Comparison of ENCODE assay signal across 1 cellular context in the genomic region with DNA sequence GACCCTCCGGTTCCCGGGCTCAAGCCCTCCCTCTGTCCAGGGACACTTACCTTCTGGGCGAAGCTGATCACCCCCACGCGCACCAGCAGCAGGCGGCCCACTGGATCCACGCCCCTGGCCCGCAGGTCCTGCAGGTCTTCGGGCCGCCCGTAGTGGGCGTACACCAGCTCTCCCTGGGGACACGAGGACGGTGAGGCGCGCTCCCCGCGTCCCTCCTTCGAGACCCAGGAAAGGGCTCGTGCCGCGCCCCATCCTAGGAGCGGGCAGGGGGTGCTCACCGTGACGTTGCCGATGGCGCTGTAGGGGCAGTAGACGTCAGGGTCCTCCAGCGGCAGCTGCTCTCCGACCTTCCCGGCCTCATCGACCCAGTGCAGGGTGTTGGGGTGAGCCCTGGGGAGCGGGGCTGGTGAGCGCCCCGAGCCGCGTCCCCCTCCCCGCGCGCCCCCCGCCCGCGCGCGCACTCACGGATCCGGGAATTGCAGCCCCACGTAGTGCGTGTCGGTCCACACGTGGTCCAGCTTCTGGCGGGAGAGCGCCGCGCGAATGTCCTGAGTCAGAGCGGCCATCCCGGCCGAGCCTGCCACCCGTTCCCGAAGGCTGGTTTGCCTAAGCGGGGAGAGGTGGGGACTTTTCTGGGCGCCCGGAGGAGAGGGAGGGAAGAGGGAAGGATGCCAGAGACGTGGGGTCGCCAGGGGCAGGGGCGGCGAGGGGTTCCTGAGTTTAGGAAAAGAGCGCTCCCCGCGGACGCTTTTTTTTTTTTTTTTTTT.
TF ChIP-seq lines count a peak whose summit lies in the region.

No MANE protein-coding gene starts in this region.

TF ChIP-seq in HEK293, 187 proteins besides CTCF, POLR2A, EP300 and RAD21 (continued from another document and continues in another):
- TF ChIP-seq KLF7 (tag by site-specific recombination; IDR thresholded peaks at IDR 0.05; ENCODE audit: borderline replicate concordance) (no peak), KLF10 (tag by site-specific recombination; IDR thresholded peaks at IDR 0.05) (no peak), ZNF792 (tag by site-specific recombination; IDR thresholded peaks at IDR 0.05) (no peak), ZBTB8A (tag by site-specific recombination; IDR thresholded peaks at IDR 0.05) (peak; percentile 38; the same call in 1 of the 2 replicates), ZNF433 (tag by site-specific recombination; IDR thresholded peaks at IDR 0.05; ENCODE audit: low read depth) (no peak), ZNF426 (tag by site-specific recombination; IDR thresholded peaks at IDR 0.05) (no peak), ZNF311 (tag by site-specific recombination; IDR thresholded peaks at IDR 0.05; ENCODE audit: borderline replicate concordance) (no peak), ZNF544 (tag by site-specific recombination; IDR thresholded peaks at IDR 0.05) (no peak), ZNF76 (tag by site-specific recombination; IDR thresholded peaks at IDR 0.05; ENCODE audit: borderline replicate concordance, low read depth) (no peak), ZNF473 (tag by site-specific recombination; IDR thresholded peaks at IDR 0.05) (no peak), ZNF629 (tag by site-specific recombination; IDR thresholded peaks at IDR 0.05) (no peak), PBX3 (CRISPR knock-in tag; IDR thresholded peaks at IDR 0.05) (no peak), ZBTB21 (tag by site-specific recombination; IDR thresholded peaks at IDR 0.05) (no peak), GLIS2 (tag by site-specific recombination; IDR thresholded peaks at IDR 0.05) (peak; percentile 41; the same call in 1 of the 2 replicates), ZNF785 (tag by site-specific recombination; IDR thresholded peaks at IDR 0.05) (no peak), ZNF223 (tag by site-specific recombination; IDR thresholded peaks at IDR 0.05) (no peak), HOXA7 (CRISPR knock-in tag; IDR thresholded peaks at IDR 0.05; ENCODE audit: borderline replicate concordance) (no peak), ZNF391 (tag by site-specific recombination; IDR thresholded peaks at IDR 0.05; ENCODE audit: borderline replicate concordance, low read depth) (no peak), ZNF394 (tag by site-specific recombination; IDR thresholded peaks at IDR 0.05; ENCODE audit: borderline replicate concordance) (no peak), ZNF600 (tag by site-specific recombination; IDR thresholded peaks at IDR 0.05) (no peak), ZNF423 (tag by site-specific recombination; IDR thresholded peaks at IDR 0.05) (peak; percentile 48; the same call in 1 of the 2 replicates), ZNF529 (tag by site-specific recombination; IDR thresholded peaks at IDR 0.05; ENCODE audit: insufficient replicate concordance) (no peak), ZBTB49 (tag by site-specific recombination; IDR thresholded peaks at IDR 0.05; ENCODE audit: low read depth) (no peak), ZBTB48 (tag by site-specific recombination; IDR thresholded peaks at IDR 0.05) (0 out of 2 replicates have a peak, but pooled peaks have one; percentile 34), KLF8 (tag by site-specific recombination; IDR thresholded peaks at IDR 0.05) (no peak), WT1 (tag by site-specific recombination; IDR thresholded peaks at IDR 0.05) (no peak), ZBTB1 (tag by site-specific recombination; IDR thresholded peaks at IDR 0.05) (no peak), ZNF202 (tag by site-specific recombination; IDR thresholded peaks at IDR 0.05; ENCODE audit: borderline replicate concordance) (no peak), ZNF335 (tag by site-specific recombination; conservative IDR thresholded peaks at IDR 0.05) (peak; percentile 45), KLF1 (tag by site-specific recombination; IDR thresholded peaks at IDR 0.05) (0 out of 2 replicates have a peak, but pooled peaks have one; percentile 12), ZNF2 (tag by site-specific recombination; IDR thresholded peaks at IDR 0.05) (no peak), KLF16 (tag by site-specific recombination; IDR thresholded peaks at IDR 0.05) (no peak), EGR2 (tag by site-specific recombination; IDR thresholded peaks at IDR 0.05; ENCODE audit: low read depth) (0 out of 2 replicates have a peak, but pooled peaks have one; percentile 14), ZNF585B (tag by site-specific recombination; IDR thresholded peaks at IDR 0.05) (no peak), SP3 (tag by site-specific recombination; IDR thresholded peaks at IDR 0.05) (no peak), ZNF747 (tag by site-specific recombination; IDR thresholded peaks at IDR 0.05) (no peak), ZNF645 (tag by site-specific recombination; IDR thresholded peaks at IDR 0.05) (no peak), KLF9 (tag by site-specific recombination; IDR thresholded peaks at IDR 0.05; ENCODE audit: low read depth) (peak; percentile 28; the same call in 1 of the 2 replicates), ZNF366 (tag by site-specific recombination; conservative IDR thresholded peaks at IDR 0.05) (no peak), ZNF174 (tag by site-specific recombination; IDR thresholded peaks at IDR 0.05) (no peak), ZFP69B (tag by site-specific recombination; IDR thresholded peaks at IDR 0.05) (no peak)
- TF ChIP-seq, protein P1, sequence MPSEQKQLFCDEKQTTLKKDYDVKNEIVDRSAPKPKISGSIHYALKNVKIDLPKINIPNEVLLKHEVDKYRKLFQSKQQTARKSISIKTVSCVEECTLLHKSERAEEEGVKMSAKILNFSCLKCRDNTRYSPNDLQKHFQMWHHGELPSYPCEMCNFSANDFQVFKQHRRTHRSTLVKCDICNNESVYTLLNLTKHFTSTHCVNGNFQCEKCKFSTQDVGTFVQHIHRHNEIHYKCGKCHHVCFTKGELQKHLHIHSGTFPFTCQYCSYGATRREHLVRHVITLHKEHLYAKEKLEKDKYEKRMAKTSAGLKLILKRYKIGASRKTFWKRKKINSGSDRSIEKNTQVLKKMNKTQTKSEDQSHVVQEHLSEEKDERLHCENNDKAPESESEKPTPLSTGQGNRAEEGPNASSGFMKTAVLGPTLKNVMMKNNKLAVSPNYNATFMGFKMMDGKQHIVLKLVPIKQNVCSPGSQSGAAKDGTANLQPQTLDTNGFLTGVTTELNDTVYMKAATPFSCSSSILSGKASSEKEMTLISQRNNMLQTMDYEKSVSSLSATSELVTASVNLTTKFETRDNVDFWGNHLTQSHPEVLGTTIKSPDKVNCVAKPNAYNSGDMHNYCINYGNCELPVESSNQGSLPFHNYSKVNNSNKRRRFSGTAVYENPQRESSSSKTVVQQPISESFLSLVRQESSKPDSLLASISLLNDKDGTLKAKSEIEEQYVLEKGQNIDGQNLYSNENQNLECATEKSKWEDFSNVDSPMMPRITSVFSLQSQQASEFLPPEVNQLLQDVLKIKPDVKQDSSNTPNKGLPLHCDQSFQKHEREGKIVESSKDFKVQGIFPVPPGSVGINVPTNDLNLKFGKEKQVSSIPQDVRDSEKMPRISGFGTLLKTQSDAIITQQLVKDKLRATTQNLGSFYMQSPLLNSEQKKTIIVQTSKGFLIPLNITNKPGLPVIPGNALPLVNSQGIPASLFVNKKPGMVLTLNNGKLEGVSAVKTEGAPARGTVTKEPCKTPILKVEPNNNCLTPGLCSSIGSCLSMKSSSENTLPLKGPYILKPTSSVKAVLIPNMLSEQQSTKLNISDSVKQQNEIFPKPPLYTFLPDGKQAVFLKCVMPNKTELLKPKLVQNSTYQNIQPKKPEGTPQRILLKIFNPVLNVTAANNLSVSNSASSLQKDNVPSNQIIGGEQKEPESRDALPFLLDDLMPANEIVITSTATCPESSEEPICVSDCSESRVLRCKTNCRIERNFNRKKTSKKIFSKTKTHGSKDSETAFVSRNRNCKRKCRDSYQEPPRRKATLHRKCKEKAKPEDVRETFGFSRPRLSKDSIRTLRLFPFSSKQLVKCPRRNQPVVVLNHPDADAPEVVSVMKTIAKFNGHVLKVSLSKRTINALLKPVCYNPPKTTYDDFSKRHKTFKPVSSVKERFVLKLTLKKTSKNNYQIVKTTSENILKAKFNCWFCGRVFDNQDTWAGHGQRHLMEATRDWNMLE (tag by site-specific recombination; conservative IDR thresholded peaks at IDR 0.05; ENCODE audit: low read depth), result no peak
- TF ChIP-seq, protein P2, sequence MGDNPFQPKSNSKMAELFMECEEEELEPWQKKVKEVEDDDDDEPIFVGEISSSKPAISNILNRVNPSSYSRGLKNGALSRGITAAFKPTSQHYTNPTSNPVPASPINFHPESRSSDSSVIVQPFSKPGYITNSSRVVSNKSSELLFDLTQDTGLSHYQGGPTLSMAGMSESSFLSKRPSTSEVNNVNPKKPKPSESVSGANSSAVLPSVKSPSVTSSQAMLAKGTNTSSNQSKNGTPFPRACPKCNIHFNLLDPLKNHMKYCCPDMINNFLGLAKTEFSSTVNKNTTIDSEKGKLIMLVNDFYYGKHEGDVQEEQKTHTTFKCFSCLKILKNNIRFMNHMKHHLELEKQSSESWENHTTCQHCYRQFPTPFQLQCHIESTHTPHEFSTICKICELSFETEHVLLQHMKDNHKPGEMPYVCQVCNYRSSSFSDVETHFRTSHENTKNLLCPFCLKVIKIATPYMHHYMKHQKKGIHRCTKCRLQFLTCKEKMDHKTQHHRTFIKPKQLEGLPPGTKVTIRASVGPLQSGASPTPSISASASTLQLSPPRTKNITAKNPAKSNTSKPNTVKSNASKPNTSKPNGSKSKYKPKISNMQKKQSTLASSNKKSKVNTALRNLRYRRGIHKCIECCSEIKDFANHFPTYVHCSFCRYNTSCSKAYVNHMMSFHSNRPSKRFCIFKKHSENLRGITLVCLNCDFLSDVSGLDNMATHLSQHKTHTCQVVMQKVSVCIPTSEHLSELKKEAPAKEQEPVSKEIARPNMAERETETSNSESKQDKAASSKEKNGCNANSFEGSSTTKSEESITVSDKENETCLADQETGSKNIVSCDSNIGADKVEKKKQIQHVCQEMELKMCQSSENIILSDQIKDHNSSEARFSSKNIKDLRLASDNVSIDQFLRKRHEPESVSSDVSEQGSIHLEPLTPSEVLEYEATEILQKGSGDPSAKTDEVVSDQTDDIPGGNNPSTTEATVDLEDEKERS (tag by site-specific recombination; IDR thresholded peaks at IDR 0.05), result no peak
- TF ChIP-seq, protein P3, sequence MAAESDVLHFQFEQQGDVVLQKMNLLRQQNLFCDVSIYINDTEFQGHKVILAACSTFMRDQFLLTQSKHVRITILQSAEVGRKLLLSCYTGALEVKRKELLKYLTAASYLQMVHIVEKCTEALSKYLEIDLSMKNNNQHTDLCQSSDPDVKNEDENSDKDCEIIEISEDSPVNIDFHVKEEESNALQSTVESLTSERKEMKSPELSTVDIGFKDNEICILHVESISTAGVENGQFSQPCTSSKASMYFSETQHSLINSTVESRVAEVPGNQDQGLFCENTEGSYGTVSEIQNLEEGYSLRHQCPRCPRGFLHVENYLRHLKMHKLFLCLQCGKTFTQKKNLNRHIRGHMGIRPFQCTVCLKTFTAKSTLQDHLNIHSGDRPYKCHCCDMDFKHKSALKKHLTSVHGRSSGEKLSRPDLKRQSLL (tag by site-specific recombination; IDR thresholded peaks at IDR 0.05), result no peak
- TF ChIP-seq, protein P4, sequence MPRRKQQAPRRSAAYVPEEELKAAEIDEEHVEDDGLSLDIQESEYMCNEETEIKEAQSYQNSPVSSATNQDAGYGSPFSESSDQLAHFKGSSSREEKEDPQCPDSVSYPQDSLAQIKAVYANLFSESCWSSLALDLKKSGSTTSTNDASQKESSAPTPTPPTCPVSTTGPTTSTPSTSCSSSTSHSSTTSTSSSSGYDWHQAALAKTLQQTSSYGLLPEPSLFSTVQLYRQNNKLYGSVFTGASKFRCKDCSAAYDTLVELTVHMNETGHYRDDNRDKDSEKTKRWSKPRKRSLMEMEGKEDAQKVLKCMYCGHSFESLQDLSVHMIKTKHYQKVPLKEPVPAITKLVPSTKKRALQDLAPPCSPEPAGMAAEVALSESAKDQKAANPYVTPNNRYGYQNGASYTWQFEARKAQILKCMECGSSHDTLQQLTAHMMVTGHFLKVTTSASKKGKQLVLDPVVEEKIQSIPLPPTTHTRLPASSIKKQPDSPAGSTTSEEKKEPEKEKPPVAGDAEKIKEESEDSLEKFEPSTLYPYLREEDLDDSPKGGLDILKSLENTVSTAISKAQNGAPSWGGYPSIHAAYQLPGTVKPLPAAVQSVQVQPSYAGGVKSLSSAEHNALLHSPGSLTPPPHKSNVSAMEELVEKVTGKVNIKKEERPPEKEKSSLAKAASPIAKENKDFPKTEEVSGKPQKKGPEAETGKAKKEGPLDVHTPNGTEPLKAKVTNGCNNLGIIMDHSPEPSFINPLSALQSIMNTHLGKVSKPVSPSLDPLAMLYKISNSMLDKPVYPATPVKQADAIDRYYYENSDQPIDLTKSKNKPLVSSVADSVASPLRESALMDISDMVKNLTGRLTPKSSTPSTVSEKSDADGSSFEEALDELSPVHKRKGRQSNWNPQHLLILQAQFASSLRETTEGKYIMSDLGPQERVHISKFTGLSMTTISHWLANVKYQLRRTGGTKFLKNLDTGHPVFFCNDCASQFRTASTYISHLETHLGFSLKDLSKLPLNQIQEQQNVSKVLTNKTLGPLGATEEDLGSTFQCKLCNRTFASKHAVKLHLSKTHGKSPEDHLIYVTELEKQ (tag by site-specific recombination; IDR thresholded peaks at IDR 0.05; ENCODE audit: borderline replicate concordance), result no peak
